ENCODE assay signal across 12 cellular contexts in genomic region chr14:55572578-55572977, GRCh38. TPM values are rescaled to one million over a fixed set of nuclear protein-coding genes. Genes with fewer than 3 reads are reported as not detected.
DNase-seq lines count a peak whose midpoint lies in the region; ATAC-seq, FAIRE-seq and TF ChIP-seq lines count a peak whose summit lies in the region.
"Had no signal": no experiment of that assay in that cellular context is flagged by ENCODE, and none has a peak within 500 bp of the region (broad histone marks: within the 10 kb centered on the region; RNA-seq: fewer than 3 reads in every experiment).

No MANE protein-coding gene starts in this region.

- intact Hi-C loops in K562 (cut with micrococcal nuclease) (no loop called here), posterior vena cava (cut with DNase I) (no loop called here)

- BruUV-seq in K562 (replicated peaks; lab: Mats Ljungman, UMichigan): no TSS peak

- TF ChIP-seq RAD21 in K562 (CRISPR knock-in tag; conservative IDR thresholded peaks at IDR 0.05 in 1 of 2, IDR thresholded peaks at IDR 0.05 in 1 of 2): no peak

- peaks cover 4% of the 10 kb centered on the region; the same call in 1 of the 3 replicates for H3K36me3 ChIP-seq in K562 (ENCODE audit: control insufficient read depth, insufficient read depth, low read length)
- H3K36me3 ChIP-seq: pancreas, thoracic aorta had no signal

- H3K9me3 ChIP-seq in K562 (replicated peaks; ENCODE audit: control insufficient read depth, insufficient read depth, low read depth, low read length): no peaks in the 10 kb centered on the region
- H3K9me3 ChIP-seq: pancreas, thoracic aorta had no signal

- no peak overlapping the region for H3K4me3 ChIP-seq in K562
- H3K4me3 ChIP-seq: pancreas, PC-9, thoracic aorta had no signal

- peak; percentile 26 for FAIRE-seq in K562 (lab: Jason Lieb, UNC)
- peak; percentile 66 for FAIRE-seq in urothelium cell line (lab: Jason Lieb, UNC)
- FAIRE-seq: pancreas had no signal

- TF ChIP-seq CTCF in K562 (IDR thresholded peaks at IDR 0.05 in 2 of 3, conservative IDR thresholded peaks at IDR 0.05 in 1 of 3; ENCODE audit: insufficient read depth in 2 of 3, low read depth in 1 of 3, low read length in 3 of 3): no peak

- no peaks in the 10 kb centered on the region for H3K27me3 ChIP-seq in K562 (ENCODE audit: control insufficient read depth in 2 of 2, insufficient read depth in 2 of 2, low read length in 2 of 2)
- H3K27me3 ChIP-seq: pancreas had no signal

- H3K4me1 ChIP-seq in K562 (replicated peaks in 1 of 2; ENCODE audit: control insufficient read depth in 2 of 2, insufficient read depth in 2 of 2, low read length in 2 of 2): peaks cover 3% of the 10 kb centered on the region in 2 experiments; a peak in 1 of 5 replicates
- H3K4me1 ChIP-seq: pancreas had no signal

- no peak overlapping the region for H3K27ac ChIP-seq in K562 (ENCODE audit: extremely low read depth, low read depth, low read length)
- H3K27ac ChIP-seq: pancreas, PC-9, thoracic aorta had no signal

- no peak for TF ChIP-seq POLR2A in K562 (conservative IDR thresholded peaks at IDR 0.05)

- no peaks in the 10 kb centered on the region for H3K9me1 ChIP-seq in K562 (ENCODE audit: control insufficient read depth, insufficient read depth, low read length)

- DNase-seq in NCI-H82 (lab: John Stamatoyannopoulos, UW): peak; percentile 7
- no peak for DNase-seq in NCI-H82 treated with DMSO at 0.1 percent for 48 hours (lab: John Stamatoyannopoulos, UW; ENCODE audit: unreplicated experiment)
- peak; percentile 96 for DNase-seq in NCI-H748 (lab: John Stamatoyannopoulos, UW; ENCODE audit: unreplicated experiment)
- peak in 2 of 4 experiments; percentile 24 to 41 for DNase-seq in K562 (ENCODE audit: extremely low read depth in 1 of 4, low spot score in 3 of 4)
- DNase-seq in urothelium cell line (ENCODE audit: low spot score): peak; percentile 32
- no peak for DNase-seq in posterior vena cava (ENCODE audit: low spot score)
- DNase-seq in GOT3 (lab: John Stamatoyannopoulos, UW): no peak
- no peak for DNase-seq in stimulated activated CD8-positive, alpha-beta memory T cell treated with anti-CD3 and anti-CD28 coated beads, Interleukin-4, amount 100 ng/mL, for 48 hours
- DNase-seq: aorta, PC-9 had no signal

- POLR2A ChIA-PET in K562 (lab: Yijun Ruan, JAX): no interaction called here

- WGBS in K562 (ENCODE audit: insufficient coverage, low coverage, missing lambda C conversion rate): 28% methylated on average over 4 of the region's 4 CpGs

- no peak for TF ChIP-seq EP300 in K562 (IDR thresholded peaks at IDR 0.05; ENCODE audit: low read length)

- H2AFZ ChIP-seq in K562 (ENCODE audit: low read depth, low read length): no peak overlapping the region
- H2AFZ ChIP-seq: PC-9 had no signal

- no peaks in the 10 kb centered on the region for H4K20me1 ChIP-seq in K562 (replicated peaks; ENCODE audit: control insufficient read depth, insufficient read depth, low read length)

- H3K79me2 ChIP-seq in K562 (ENCODE audit: control insufficient read depth, insufficient read depth, low read length): no peaks in the 10 kb centered on the region

- CTCF ChIA-PET in K562 (lab: Yijun Ruan, JAX; ENCODE audit: low intra/inter-chr PET ratio): no interaction called here

- peak; percentile 61 for ATAC-seq in K562
- ATAC-seq: pancreas had no signal

- in situ Hi-C loops in K562 (cut with MboI): no loop called here

- no peak overlapping the region for H3K4me2 ChIP-seq in K562 (ENCODE audit: insufficient read depth, low read length)
- H3K4me2 ChIP-seq: PC-9 had no signal

- H3K9ac ChIP-seq in K562 (ENCODE audit: insufficient read depth in 1 of 2, low read depth in 2 of 2, low read length in 2 of 2): no peak overlapping the region

TF ChIP-seq in K562, 482 proteins besides CTCF, POLR2A, EP300 and RAD21 (continues in another document):
- TF ChIP-seq TGIF2 (CRISPR knock-in tag; IDR thresholded peaks at IDR 0.05) (no peak), C11orf30 (IDR thresholded peaks at IDR 0.05; ENCODE audit: low read depth) (peak; percentile 48; the same call in 1 of the 2 replicates), DDX20 (tag; IDR thresholded peaks at IDR 0.05; ENCODE audit: low read depth) (no peak), ELF4 (CRISPR knock-in tag; IDR thresholded peaks at IDR 0.05) (no peak), ZNF124 (CRISPR knock-in tag; IDR thresholded peaks at IDR 0.05) (no peak), MITF (IDR thresholded peaks at IDR 0.05) (no peak), ZKSCAN8 (CRISPR knock-in tag; IDR thresholded peaks at IDR 0.05) (no peak), DACH1 (IDR thresholded peaks at IDR 0.05; ENCODE audit: partially characterized antibody) (no peak), SRSF1 (IDR thresholded peaks at IDR 0.05; ENCODE audit: low read depth, low read length) (no peak), HDAC3 (IDR thresholded peaks at IDR 0.05; ENCODE audit: borderline replicate concordance, partially characterized antibody) (no peak), ZBTB49 (CRISPR knock-in tag; IDR thresholded peaks at IDR 0.05; ENCODE audit: borderline replicate concordance) (no peak), ZFP36 (IDR thresholded peaks at IDR 0.05; ENCODE audit: low read depth, low read length, partially characterized antibody) (no peak), KLF10 (CRISPR knock-in tag; IDR thresholded peaks at IDR 0.05) (no peak), ZBTB17 (CRISPR knock-in tag; IDR thresholded peaks at IDR 0.05) (no peak), NFIC (IDR thresholded peaks at IDR 0.05) (peak; percentile 76), ZEB2 (IDR thresholded peaks at IDR 0.05) (no peak)
- TF ChIP-seq, protein P1, sequence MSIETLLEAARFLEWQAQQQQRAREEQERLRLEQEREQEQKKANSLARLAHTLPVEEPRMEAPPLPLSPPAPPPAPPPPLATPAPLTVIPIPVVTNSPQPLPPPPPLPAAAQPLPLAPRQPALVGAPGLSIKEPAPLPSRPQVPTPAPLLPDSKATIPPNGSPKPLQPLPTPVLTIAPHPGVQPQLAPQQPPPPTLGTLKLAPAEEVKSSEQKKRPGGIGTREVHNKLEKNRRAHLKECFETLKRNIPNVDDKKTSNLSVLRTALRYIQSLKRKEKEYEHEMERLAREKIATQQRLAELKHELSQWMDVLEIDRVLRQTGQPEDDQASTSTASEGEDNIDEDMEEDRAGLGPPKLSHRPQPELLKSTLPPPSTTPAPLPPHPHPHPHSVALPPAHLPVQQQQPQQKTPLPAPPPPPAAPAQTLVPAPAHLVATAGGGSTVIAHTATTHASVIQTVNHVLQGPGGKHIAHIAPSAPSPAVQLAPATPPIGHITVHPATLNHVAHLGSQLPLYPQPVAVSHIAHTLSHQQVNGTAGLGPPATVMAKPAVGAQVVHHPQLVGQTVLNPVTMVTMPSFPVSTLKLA (conservative IDR thresholded peaks at IDR 0.05): no peak

RNA-seq across cellular contexts. Expression of gene KTN1, which starts 7.4 kb away (rescaled TPM):
- total RNA-seq in K562 (2011; cell fraction: chromatin; rRNA removed; ENCODE audit: low replicate concordance): 20.3 and 135 TPM in 2 replicates
- total RNA-seq in K562 (2011; cell fraction: nucleolus; rRNA removed): 19.5 and 35.8 TPM in 2 replicates
- total RNA-seq in K562 (2011; cell fraction: nucleoplasm; rRNA removed): 63.8 and 108 TPM in 2 replicates
- 51.1 and 57.5 TPM in 2 replicates for total RNA-seq in K562 (2014; rRNA removed)
- total RNA-seq in K562 (2014; rRNA removed; fragmentation: Illumina TruSeq; extraction: Trizol): 120 and 134 TPM in 2 replicates
- total RNA-seq in K562 (2015; rRNA removed; fragmentation: Illumina TruSeq; extraction: Trizol): 99.6 and 109 TPM in 2 replicates
- total RNA-seq in K562 (2021): 57.5 and 63.6 TPM in 2 replicates
- 44.8 and 67.4 TPM in 2 replicates for polyA plus RNA-seq in K562 (2011; rRNA removed)
- 4.3 and 11.4 TPM in 2 replicates for polyA plus RNA-seq in K562 (2011; cell fraction: cytosol; rRNA removed)
- 20.3 and 31.6 TPM in 2 replicates for polyA plus RNA-seq in K562 (2011; cell fraction: nucleus; rRNA removed)
- 44.3 and 49.8 TPM in 2 replicates for polyA plus RNA-seq in K562 (2012)
- polyA plus RNA-seq in K562 (2014; fragmentation: Illumina TruSeq; extraction: Trizol): 74.2 and 80.2 TPM in 2 replicates
- 10 to 100 TPM; 34.8 to 41.6 TPM for polyA plus RNA-seq in K562 (2014; fragmentation: Nextera tagmentation; extraction: Ambion mirVana)
- polyA plus RNA-seq in K562 (2014; rRNA removed): 45.3 and 58.4 TPM in 2 replicates
- 101 and 119 TPM in 2 replicates for polyA minus RNA-seq in K562 (2011; rRNA and poly(A)+ RNA removed)
- 29.7 and 30.8 TPM in 2 replicates for polyA minus RNA-seq in K562 (2011; cell fraction: cytosol; rRNA and poly(A)+ RNA removed)
- 46.9 and 94.2 TPM in 2 replicates for polyA minus RNA-seq in K562 (2011; cell fraction: nucleus; rRNA and poly(A)+ RNA removed)
- 100 to 1,000 TPM; 177 to 272 TPM for total RNA-seq in posterior vena cava

Comparison
In these comparisons a context has a peak if more than half of its experiments do, and no peak if none do; other contexts are left out.
1. DNase-seq: peak in NCI-H82 (single experiment), NCI-H748 (single experiment) and urothelium cell line (single experiment); none in NCI-H82 treated with DMSO at 0.1 percent for 48 hours (single experiment), posterior vena cava (single experiment), GOT3 (single experiment) and stimulated activated CD8-positive, alpha-beta memory T cell treated with anti-CD3 and anti-CD28 coated beads, Interleukin-4, amount 100 ng/mL, for 48 hours (single experiment).